In genomic region chr3:183560607-183561006, GRCh38 we compare ENCODE assay signal across 9 cellular contexts.
DNase-seq lines count a peak whose midpoint lies in the region; ATAC-seq and TF ChIP-seq lines count a peak whose summit lies in the region.
"Had no signal": no experiment of that assay in that cellular context is flagged by ENCODE, and none has a peak within 500 bp of the region (broad histone marks: within the 10 kb centered on the region; RNA-seq: fewer than 3 reads in every experiment).

No MANE protein-coding gene starts in this region.

- no peaks in the 10 kb centered on the region for H3K9me3 Mint-ChIP-seq in stimulated activated effector memory CD8-positive, alpha-beta T cell treated with anti-CD3 and anti-CD28 coated beads, Interleukin-12 subunit alpha, Interleukin-12 subunit beta, amount 100 ng/mL, for 72 hours

- peaks cover 35% of the 10 kb centered on the region for H3K4me1 Mint-ChIP-seq in stimulated activated effector memory CD8-positive, alpha-beta T cell treated with anti-CD3 and anti-CD28 coated beads, Interleukin-12 subunit alpha, Interleukin-12 subunit beta, amount 100 ng/mL, for 72 hours

- peak; percentile 40 for TF ChIP-seq CTCF in GM12873 (IDR thresholded peaks at IDR 0.05; ENCODE audit: insufficient read depth, low read depth, low read length, missing control alignments)

- ATAC-seq in HG03442 (IDR thresholded peaks at IDR 0.05; ENCODE audit: unreplicated experiment): no peak
- no peak for ATAC-seq in stimulated activated effector memory CD8-positive, alpha-beta T cell treated with anti-CD3 and anti-CD28 coated beads, Interleukin-12 subunit alpha, Interleukin-12 subunit beta, amount 100 ng/mL, for 72 hours

- H3K27ac Mint-ChIP-seq in stimulated activated effector memory CD8-positive, alpha-beta T cell treated with anti-CD3 and anti-CD28 coated beads, Interleukin-12 subunit alpha, Interleukin-12 subunit beta, amount 100 ng/mL, for 72 hours: no peak overlapping the region

- H3K4me3 Mint-ChIP-seq in stimulated activated effector memory CD8-positive, alpha-beta T cell treated with anti-CD3 and anti-CD28 coated beads, Interleukin-12 subunit alpha, Interleukin-12 subunit beta, amount 100 ng/mL, for 72 hours: no peak overlapping the region

- DNase-seq in CD1c-positive myeloid dendritic cell (ENCODE audit: extremely low spot score) (peak; percentile 39), RKO (ENCODE audit: low spot score) (peak; percentile 4), iris pigment epithelial cell (ENCODE audit: low read depth) (peak; percentile 21), OCI-M2 (lab: John Stamatoyannopoulos, UW; ENCODE audit: unreplicated experiment) (no peak), NCI-H446 (lab: John Stamatoyannopoulos, UW) (no peak)
- DNase-seq in stimulated activated effector memory CD8-positive, alpha-beta T cell treated with anti-CD3 and anti-CD28 coated beads, Interleukin-12 subunit alpha, Interleukin-12 subunit beta, amount 100 ng/mL, for 72 hours (ENCODE audit: low spot score in 2 of 2): no peak
- DNase-seq: NCI-H2029 treated with DMSO at 0.1 percent for 48 hours had no signal

- H3K36me3 Mint-ChIP-seq in stimulated activated effector memory CD8-positive, alpha-beta T cell treated with anti-CD3 and anti-CD28 coated beads, Interleukin-12 subunit alpha, Interleukin-12 subunit beta, amount 100 ng/mL, for 72 hours: peaks cover 3% of the 10 kb centered on the region

Comparison
In these comparisons a context has a peak if more than half of its experiments do, and no peak if none do; other contexts are left out.
1. DNase-seq: peak in CD1c-positive myeloid dendritic cell (single experiment), RKO (single experiment) and iris pigment epithelial cell (single experiment); none in stimulated activated effector memory CD8-positive, alpha-beta T cell treated with anti-CD3 and anti-CD28 coated beads, Interleukin-12 subunit alpha, Interleukin-12 subunit beta, amount 100 ng/mL, for 72 hours (0 of 2), OCI-M2 (single experiment) and NCI-H446 (0 of 2).